Comparison of ENCODE assay signal across 7 cellular contexts in the genomic region with DNA sequence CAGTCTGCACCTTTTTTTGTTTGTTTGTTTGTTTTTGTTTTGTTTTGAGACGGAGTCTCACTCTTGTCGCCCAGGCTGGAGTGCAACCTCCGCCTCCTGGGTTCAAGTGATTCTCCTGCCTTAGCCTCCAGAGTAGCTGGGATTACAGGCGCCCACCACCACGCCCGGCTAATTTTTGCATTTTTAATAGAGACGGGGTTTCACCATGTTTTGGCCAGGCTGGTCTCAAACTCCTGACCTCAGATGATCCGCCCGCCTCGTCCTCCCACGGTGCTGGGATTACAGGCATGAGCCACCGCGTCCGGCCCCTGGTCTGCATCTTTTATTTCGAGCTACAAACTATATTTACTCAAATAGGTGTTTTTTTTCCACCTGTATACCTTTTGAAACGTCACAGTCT. TPM values are rescaled to one million over a fixed set of nuclear protein-coding genes. Genes with fewer than 3 reads are reported as not detected.
A peak's percentile ranks its signal among the peaks of the same experiment; 100 is the strongest.
DNase-seq lines count a peak whose midpoint lies in the region; FAIRE-seq and TF ChIP-seq lines count a peak whose summit lies in the region.
"Not testable (repeated sequence)": the region's sequence is repeated elsewhere in the genome, so short reads cannot be mapped to it uniquely, and the experiment has no call there.

No MANE protein-coding gene starts in this region.

- H3K27ac ChIP-seq in cardiac muscle cell; mucosa of rectum (ENCODE audit: low read depth in 2 of 2, low read length in 2 of 2); skeletal muscle tissue (ENCODE audit: low read depth, low read length): not testable (repeated sequence)

- not testable (repeated sequence) for TF ChIP-seq CTCF in GM06990 (IDR thresholded peaks at IDR 0.05; ENCODE audit: insufficient read depth, low read length, poor library complexity, severe bottlenecking); bronchial epithelial cell (IDR thresholded peaks at IDR 0.05; ENCODE audit: insufficient read depth, low read length, severe bottlenecking); cardiac muscle cell (IDR thresholded peaks at IDR 0.05; ENCODE audit: low read depth, low read length)

- not testable (repeated sequence) for FAIRE-seq in bronchial epithelial cell (lab: Jason Lieb, UNC)

- peak overlapping the region; percentile 82 for H3K4me3 ChIP-seq in GM06990 (replicated peaks; ENCODE audit: low read depth, low read length)
- peak overlapping the region; percentile 90 for H3K4me3 ChIP-seq in bronchial epithelial cell (ENCODE audit: low read depth, low read length)
- H3K4me3 ChIP-seq in cardiac muscle cell, result peak overlapping the region; percentile 83
- peak overlapping the region; percentile 90 to 98 for H3K4me3 ChIP-seq in mucosa of rectum (ENCODE audit: low read length in 2 of 2)
- peak overlapping the region; percentile 74 to 92 (median 92) for H3K4me3 ChIP-seq in skeletal muscle tissue (ENCODE audit: low read length in 3 of 3)

- H3K36me3 ChIP-seq in GM06990 (ENCODE audit: control insufficient read depth, insufficient read depth, low read length); bronchial epithelial cell (ENCODE audit: control insufficient read depth, insufficient read depth, low read length): not testable (repeated sequence)
- H3K36me3 ChIP-seq in cardiac muscle cell, result peaks cover 22% of the 10 kb centered on the region
- H3K36me3 ChIP-seq in mucosa of rectum (ENCODE audit: control insufficient read depth in 2 of 2, insufficient read depth in 2 of 2, low read length in 2 of 2), result peaks cover 14 to 18% of the 10 kb centered on the region in 2 donors
- peaks cover 3 to 19% (median 10%) of the 10 kb centered on the region in 3 donors for H3K36me3 ChIP-seq in skeletal muscle tissue (ENCODE audit: control insufficient read depth in 3 of 3, insufficient read depth in 3 of 3, low read length in 3 of 3)

- DNase-seq in GM06990 (ENCODE audit: extremely low read depth, insufficient read length); bronchial epithelial cell (ENCODE audit: low read depth); cardiac muscle cell (ENCODE audit: low read depth in 1 of 2, low spot score in 1 of 2): not testable (repeated sequence)
- peak; percentile 6 for DNase-seq in NCI-H82 (lab: John Stamatoyannopoulos, UW)
- DNase-seq in activated CD4-positive, alpha-beta T cell treated with anti-CD3 and anti-CD28 coated beads, Interleukin-2, amount 50 U/mL, for 48 hours, result peak; percentile 17 to 29

- H3K4me1 ChIP-seq in cardiac muscle cell (ENCODE audit: low read depth) (peaks cover 21% of the 10 kb centered on the region), mucosa of rectum (ENCODE audit: control insufficient read depth in 2 of 2, insufficient read depth in 2 of 2, low read length in 2 of 2) (peaks cover 16 to 22% of the 10 kb centered on the region in 2 donors), skeletal muscle tissue (ENCODE audit: control insufficient read depth in 3 of 3, insufficient read depth in 3 of 3, low read length in 3 of 3) (peaks cover 13 to 17% (median 13%) of the 10 kb centered on the region in 3 donors)

- not testable (repeated sequence) for H3K9me3 ChIP-seq in cardiac muscle cell (ENCODE audit: low read depth); mucosa of rectum (ENCODE audit: control insufficient read depth in 2 of 2, low read length in 2 of 2); skeletal muscle tissue (ENCODE audit: control insufficient read depth in 3 of 3, low read length in 3 of 3)

- not testable (repeated sequence) for H3K27me3 ChIP-seq in GM06990 (replicated peaks; ENCODE audit: control insufficient read depth, insufficient read depth, low read length); bronchial epithelial cell (ENCODE audit: control insufficient read depth, insufficient read depth, low read length); cardiac muscle cell; mucosa of rectum (ENCODE audit: control insufficient read depth in 2 of 2, insufficient read depth in 2 of 2, low read length in 2 of 2); skeletal muscle tissue (ENCODE audit: control insufficient read depth in 3 of 3, insufficient read depth in 3 of 3, low read length in 3 of 3)

- H3K9ac ChIP-seq in mucosa of rectum (ENCODE audit: low read depth in 1 of 2, low read length in 2 of 2) (peak overlapping the region; percentile 79 to 95), skeletal muscle tissue (ENCODE audit: low read depth in 1 of 3, low read length in 3 of 3) (peak overlapping the region; percentile 94 to 96 (median 96))

RNA-seq across cellular contexts. Expression of a gene that starts 0.7 kb away (rescaled TPM):
- 17.6 and 23.2 TPM in 2 replicates for total RNA-seq in bronchial epithelial cell
- 18.8 and 26.0 TPM in 2 replicates for total RNA-seq in cardiac muscle cell
- polyA plus RNA-seq in cardiac muscle cell, result 29.0 and 34.1 TPM in 2 replicates
- total RNA-seq in skeletal muscle tissue, result 24.5 TPM

RNA-seq across cellular contexts. Expression of a gene that starts 1.0 kb away (rescaled TPM):
- total RNA-seq in bronchial epithelial cell, result 32.6 and 50.2 TPM in 2 replicates
- 13.4 and 22.5 TPM in 2 replicates for total RNA-seq in cardiac muscle cell
- polyA plus RNA-seq in cardiac muscle cell, result 69.7 and 70.6 TPM in 2 replicates
- 7.8 TPM for total RNA-seq in skeletal muscle tissue

RNA-seq across cellular contexts. Expression of a gene that starts 1.0 kb away (rescaled TPM):
- total RNA-seq in bronchial epithelial cell (66.9 and 150 TPM in 2 replicates), cardiac muscle cell (65.6 and 80.4 TPM in 2 replicates), skeletal muscle tissue (26.1 TPM)
- 104 and 110 TPM in 2 replicates for polyA plus RNA-seq in cardiac muscle cell

RNA-seq across cellular contexts. Expression of a gene that starts 37.7 kb away (rescaled TPM):
- 3.4 and 5.5 TPM in 2 replicates for total RNA-seq in bronchial epithelial cell
- 0.81 and 4.4 TPM in 2 replicates for total RNA-seq in cardiac muscle cell
- 0.65 and 1.9 TPM in 2 replicates for polyA plus RNA-seq in cardiac muscle cell
- 1.6 TPM for total RNA-seq in skeletal muscle tissue

RNA-seq across cellular contexts. Expression of a gene that starts 44.6 kb away (rescaled TPM):
- 19.5 and 28.7 TPM in 2 replicates for total RNA-seq in bronchial epithelial cell
- 3.7 and 4.9 TPM in 2 replicates for total RNA-seq in cardiac muscle cell
- 4.9 TPM in 2 replicates for polyA plus RNA-seq in cardiac muscle cell
- 0.52 TPM for total RNA-seq in skeletal muscle tissue
